ENCODE assay signal across 9 cellular contexts in the genomic region with DNA sequence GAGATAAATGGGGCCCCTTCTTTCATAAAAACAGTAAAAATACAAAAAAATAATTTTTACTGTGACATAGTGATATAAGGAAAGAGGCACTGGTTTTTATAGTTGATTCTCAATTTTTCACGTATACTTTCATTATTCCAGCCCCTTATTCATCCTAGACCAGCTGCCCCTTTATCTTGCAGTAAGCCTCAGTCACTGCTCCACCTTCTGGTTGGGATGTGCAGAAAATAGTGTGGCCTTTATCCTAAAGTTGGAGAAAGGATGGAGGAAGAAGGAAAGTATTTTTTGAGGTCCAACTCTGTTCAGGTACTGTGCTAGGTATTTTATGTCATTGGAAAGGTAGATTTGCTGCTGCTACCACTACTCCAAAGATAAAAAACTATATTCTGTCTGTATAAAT.
A peak's percentile ranks its signal among the peaks of the same experiment; 100 is the strongest.
DNase-seq lines count a peak whose midpoint lies in the region; ATAC-seq lines count a peak whose summit lies in the region.
"Had no signal": no experiment of that assay in that cellular context is flagged by ENCODE, and none has a peak within 500 bp of the region (broad histone marks: within the 10 kb centered on the region; RNA-seq: fewer than 3 reads in every experiment).

No MANE protein-coding gene starts in this region.

- H3K4me3 Mint-ChIP-seq in activated naive CD4-positive, alpha-beta T cell treated with anti-CD3 and anti-CD28 coated beads, Interleukin-2, amount 10 ng/mL, durations not matched to agents 7 days and 5 days: no peak overlapping the region
- H3K4me3 Mint-ChIP-seq in activated CD4-positive, alpha-beta T cell treated with anti-CD3 and anti-CD28 coated beads, Interleukin-2, amount 10 ng/mL, durations not matched to agents 24 days and 14 days: no peak overlapping the region

- no peak overlapping the region for H3K23ac ChIP-seq in mesendoderm (ENCODE audit: low read length)

- no peak overlapping the region for H4K5ac ChIP-seq in mesendoderm (ENCODE audit: low read length)

- no peaks in the 10 kb centered on the region for H3K36me3 ChIP-seq in mesendoderm (ENCODE audit: control insufficient read depth, insufficient read depth, low read length)

- no peak overlapping the region for H3K27ac ChIP-seq in mesendoderm (ENCODE audit: low read depth, low read length)
- H3K27ac ChIP-seq: neutrophil had no signal

- CTCF ChIA-PET in activated naive CD4-positive, alpha-beta T cell treated with anti-CD3 and anti-CD28 coated beads, Interleukin-2, amount 10 ng/mL, durations not matched to agents 7 days and 5 days (lab: Charles Lee): interaction anchor here (1.0 to 2.4 kb wide), 4 partner anchors 57 to 218 kb away, joined by 3 to 16 read pairs (median 7); no protein-coding TSS in a partner anchor

- H3K36me3 Mint-ChIP-seq in activated naive CD4-positive, alpha-beta T cell treated with anti-CD3 and anti-CD28 coated beads, Interleukin-2, amount 10 ng/mL, durations not matched to agents 7 days and 5 days: peaks cover 47% of the 10 kb centered on the region
- H3K36me3 Mint-ChIP-seq in activated CD4-positive, alpha-beta T cell treated with anti-CD3 and anti-CD28 coated beads, Interleukin-2, amount 10 ng/mL, durations not matched to agents 24 days and 14 days (ENCODE audit: low read depth): peaks cover 41% of the 10 kb centered on the region

- H2AK5ac ChIP-seq in mesendoderm (ENCODE audit: low read length): no peak overlapping the region

- H2BK120ac ChIP-seq in mesendoderm (ENCODE audit: low read depth, low read length): no peak overlapping the region

- peak; percentile 11 for DNase-seq in GM04503 (ENCODE audit: low read depth)
- peak; percentile 39 to 56 for DNase-seq in NCI-H1930 (lab: John Stamatoyannopoulos, UW)
- DNase-seq in dedifferentiated amniotic fluid mesenchymal stem cell (ENCODE audit: extremely low spot score): peak; percentile 52
- DNase-seq in mesendoderm: peak; percentile 61
- DNase-seq in activated naive CD4-positive, alpha-beta T cell treated with anti-CD3 and anti-CD28 coated beads, Interleukin-2, amount 10 ng/mL, durations not matched to agents 7 days and 5 days: no peak
- no peak for DNase-seq in activated CD4-positive, alpha-beta T cell treated with anti-CD3 and anti-CD28 coated beads, Interleukin-2, amount 10 ng/mL, durations not matched to agents 24 days and 14 days

- H3K79me2 ChIP-seq in mesendoderm (ENCODE audit: control insufficient read depth, insufficient read depth, low read length): no peaks in the 10 kb centered on the region

- no peak overlapping the region for H3K4me2 ChIP-seq in mesendoderm (ENCODE audit: low read length)

- no peaks in the 10 kb centered on the region for H3K27me3 Mint-ChIP-seq in activated naive CD4-positive, alpha-beta T cell treated with anti-CD3 and anti-CD28 coated beads, Interleukin-2, amount 10 ng/mL, durations not matched to agents 7 days and 5 days
- H3K27me3 Mint-ChIP-seq in activated CD4-positive, alpha-beta T cell treated with anti-CD3 and anti-CD28 coated beads, Interleukin-2, amount 10 ng/mL, durations not matched to agents 24 days and 14 days: no peaks in the 10 kb centered on the region

- H2BK5ac ChIP-seq in mesendoderm (ENCODE audit: low read length): no peak overlapping the region

- H3K18ac ChIP-seq in mesendoderm (ENCODE audit: low read length): no peak overlapping the region

- H2BK15ac ChIP-seq in mesendoderm (replicated peaks; ENCODE audit: low read depth): no peak overlapping the region

- H3K27me3 ChIP-seq in mesendoderm (ENCODE audit: insufficient read depth, low read length, poor library complexity): no peaks in the 10 kb centered on the region
- H3K27me3 ChIP-seq: neutrophil had no signal

- no peak overlapping the region for H3K4ac ChIP-seq in mesendoderm (ENCODE audit: low read depth, low read length)

- no peak overlapping the region for H3K9ac ChIP-seq in mesendoderm (ENCODE audit: low read length)

- ATAC-seq in HG03135 (IDR thresholded peaks at IDR 0.05; ENCODE audit: unreplicated experiment) (no peak), HG03460 (IDR thresholded peaks at IDR 0.05; ENCODE audit: unreplicated experiment) (no peak)

- H3K27ac Mint-ChIP-seq in activated naive CD4-positive, alpha-beta T cell treated with anti-CD3 and anti-CD28 coated beads, Interleukin-2, amount 10 ng/mL, durations not matched to agents 7 days and 5 days: no peak overlapping the region
- no peak overlapping the region for H3K27ac Mint-ChIP-seq in activated CD4-positive, alpha-beta T cell treated with anti-CD3 and anti-CD28 coated beads, Interleukin-2, amount 10 ng/mL, durations not matched to agents 24 days and 14 days

- no peaks in the 10 kb centered on the region for H3K9me3 Mint-ChIP-seq in activated naive CD4-positive, alpha-beta T cell treated with anti-CD3 and anti-CD28 coated beads, Interleukin-2, amount 10 ng/mL, durations not matched to agents 7 days and 5 days
- peaks cover 8% of the 10 kb centered on the region for H3K9me3 Mint-ChIP-seq in activated CD4-positive, alpha-beta T cell treated with anti-CD3 and anti-CD28 coated beads, Interleukin-2, amount 10 ng/mL, durations not matched to agents 24 days and 14 days

- H3K4me1 Mint-ChIP-seq in activated naive CD4-positive, alpha-beta T cell treated with anti-CD3 and anti-CD28 coated beads, Interleukin-2, amount 10 ng/mL, durations not matched to agents 7 days and 5 days: no peaks in the 10 kb centered on the region
- H3K4me1 Mint-ChIP-seq in activated CD4-positive, alpha-beta T cell treated with anti-CD3 and anti-CD28 coated beads, Interleukin-2, amount 10 ng/mL, durations not matched to agents 24 days and 14 days: no peaks in the 10 kb centered on the region

- H3K79me1 ChIP-seq in mesendoderm (ENCODE audit: low read length): no peaks in the 10 kb centered on the region

- no peak overlapping the region for H3K4me3 ChIP-seq in mesendoderm (ENCODE audit: low read length)

- WGBS in mesendoderm (ENCODE audit: extremely low coverage, insufficient coverage, low lambda C conversion rate): no CpG with 5 or more reads among the region's 1 CpG

- H4K8ac ChIP-seq in mesendoderm (ENCODE audit: low read depth, low read length): no peak overlapping the region

- intact Hi-C loops in activated CD4-positive, alpha-beta T cell treated with anti-CD3 and anti-CD28 coated beads, Interleukin-2, amount 10 ng/mL, durations not matched to agents 24 days and 14 days (cut with micrococcal nuclease): loop anchor here (2.0 kb wide), 1 partner anchor 218 kb away; no protein-coding TSS in a partner anchor

- H3K4me1 ChIP-seq in mesendoderm (ENCODE audit: control insufficient read depth, low read depth, low read length): no peaks in the 10 kb centered on the region

- H3K56ac ChIP-seq in mesendoderm (ENCODE audit: low read length): no peak overlapping the region

Comparison
In these comparisons a context has a peak if more than half of its experiments do, and no peak if none do; other contexts are left out.
1. DNase-seq: peak in GM04503 (single experiment), NCI-H1930 (2 of 2), dedifferentiated amniotic fluid mesenchymal stem cell (single experiment) and mesendoderm (single experiment); none in activated naive CD4-positive, alpha-beta T cell treated with anti-CD3 and anti-CD28 coated beads, Interleukin-2, amount 10 ng/mL, durations not matched to agents 7 days and 5 days (single experiment) and activated CD4-positive, alpha-beta T cell treated with anti-CD3 and anti-CD28 coated beads, Interleukin-2, amount 10 ng/mL, durations not matched to agents 24 days and 14 days (single experiment).